In the genomic region with DNA sequence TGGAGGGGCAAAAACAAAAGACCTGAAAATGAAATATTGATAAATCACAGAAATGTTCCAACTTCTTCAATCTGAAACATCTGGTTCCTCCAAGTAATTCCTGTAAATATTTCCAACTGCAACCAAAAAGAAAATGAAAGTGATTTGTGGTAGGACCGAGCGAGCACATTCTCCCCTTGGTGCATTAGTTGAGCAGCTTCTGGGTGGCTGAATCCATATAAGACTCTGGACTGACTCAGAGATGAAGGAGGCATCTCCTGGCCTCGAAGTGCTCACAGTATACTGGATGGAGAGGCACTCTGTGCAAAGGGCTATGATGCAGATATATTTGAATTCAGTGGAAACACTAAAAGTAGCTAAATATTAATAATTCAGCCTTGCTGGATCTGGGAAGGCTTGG, we compare ENCODE assay signal across 2 cellular contexts.
TF ChIP-seq lines count a peak whose summit lies in the region.

No MANE protein-coding gene starts in this region.

TF ChIP-seq in HepG2, 621 proteins besides CTCF, POLR2A, EP300 and RAD21:
- no peak for TF ChIP-seq TEAD3 (CRISPR knock-in tag; optimal IDR thresholded peaks at IDR 0.05; ENCODE audit: borderline replicate concordance)
- TF ChIP-seq ZBTB3 (CRISPR knock-in tag; IDR thresholded peaks at IDR 0.05; ENCODE audit: borderline replicate concordance, low read depth) = no peak
- no peak for TF ChIP-seq MAFG (CRISPR knock-in tag; IDR thresholded peaks at IDR 0.05)
- TF ChIP-seq ZMYM4 (CRISPR knock-in tag; IDR thresholded peaks at IDR 0.05) = no peak

TF ChIP-seq in SK-N-SH, 30 proteins besides CTCF, POLR2A, EP300 and RAD21 (continued from another document):
- TF ChIP-seq RCOR1 (IDR thresholded peaks at IDR 0.05; ENCODE audit: low read length) = no peak
- TF ChIP-seq YY1 (IDR thresholded peaks at IDR 0.05; ENCODE audit: low read depth) = no peak
- no peak for TF ChIP-seq TAF1 (IDR thresholded peaks at IDR 0.05; ENCODE audit: borderline replicate concordance, low read depth, low read length)
- no peak for TF ChIP-seq MXI1 (IDR thresholded peaks at IDR 0.05; ENCODE audit: low read depth, low read length)
- no peak for TF ChIP-seq MEF2A (IDR thresholded peaks at IDR 0.05; ENCODE audit: borderline replicate concordance, low read depth)
- TF ChIP-seq FOXM1 (IDR thresholded peaks at IDR 0.05; ENCODE audit: low read depth) = no peak
- TF ChIP-seq FOSL2 (IDR thresholded peaks at IDR 0.05; ENCODE audit: borderline replicate concordance, low read depth) = no peak
- no peak for TF ChIP-seq CHD2 (IDR thresholded peaks at IDR 0.05; ENCODE audit: low read length, partially characterized antibody)
- TF ChIP-seq POLR2AphosphoS5 (IDR thresholded peaks at IDR 0.05; ENCODE audit: low read depth, low read length) = no peak
- no peak for TF ChIP-seq NRF1 (IDR thresholded peaks at IDR 0.05; ENCODE audit: low read depth, low read length)
- TF ChIP-seq SMC3 (IDR thresholded peaks at IDR 0.05; ENCODE audit: low read depth, low read length) = no peak
- no peak for TF ChIP-seq ELF1 (IDR thresholded peaks at IDR 0.05)
- TF ChIP-seq TCF12 (IDR thresholded peaks at IDR 0.05) = no peak
- TF ChIP-seq RFX5 (IDR thresholded peaks at IDR 0.05; ENCODE audit: low read length) = no peak
- TF ChIP-seq NFIC (IDR thresholded peaks at IDR 0.05; ENCODE audit: borderline replicate concordance) = no peak
- no peak for TF ChIP-seq GATA2 (CRISPR knock-in tag; IDR thresholded peaks at IDR 0.05)
- TF ChIP-seq EZH2phosphoT487 (IDR thresholded peaks at IDR 0.05; ENCODE audit: borderline replicate concordance, low read depth) = no peak
- TF ChIP-seq TEAD4 (IDR thresholded peaks at IDR 0.05; ENCODE audit: borderline replicate concordance, insufficient read depth) = no peak
- TF ChIP-seq, protein P1, sequence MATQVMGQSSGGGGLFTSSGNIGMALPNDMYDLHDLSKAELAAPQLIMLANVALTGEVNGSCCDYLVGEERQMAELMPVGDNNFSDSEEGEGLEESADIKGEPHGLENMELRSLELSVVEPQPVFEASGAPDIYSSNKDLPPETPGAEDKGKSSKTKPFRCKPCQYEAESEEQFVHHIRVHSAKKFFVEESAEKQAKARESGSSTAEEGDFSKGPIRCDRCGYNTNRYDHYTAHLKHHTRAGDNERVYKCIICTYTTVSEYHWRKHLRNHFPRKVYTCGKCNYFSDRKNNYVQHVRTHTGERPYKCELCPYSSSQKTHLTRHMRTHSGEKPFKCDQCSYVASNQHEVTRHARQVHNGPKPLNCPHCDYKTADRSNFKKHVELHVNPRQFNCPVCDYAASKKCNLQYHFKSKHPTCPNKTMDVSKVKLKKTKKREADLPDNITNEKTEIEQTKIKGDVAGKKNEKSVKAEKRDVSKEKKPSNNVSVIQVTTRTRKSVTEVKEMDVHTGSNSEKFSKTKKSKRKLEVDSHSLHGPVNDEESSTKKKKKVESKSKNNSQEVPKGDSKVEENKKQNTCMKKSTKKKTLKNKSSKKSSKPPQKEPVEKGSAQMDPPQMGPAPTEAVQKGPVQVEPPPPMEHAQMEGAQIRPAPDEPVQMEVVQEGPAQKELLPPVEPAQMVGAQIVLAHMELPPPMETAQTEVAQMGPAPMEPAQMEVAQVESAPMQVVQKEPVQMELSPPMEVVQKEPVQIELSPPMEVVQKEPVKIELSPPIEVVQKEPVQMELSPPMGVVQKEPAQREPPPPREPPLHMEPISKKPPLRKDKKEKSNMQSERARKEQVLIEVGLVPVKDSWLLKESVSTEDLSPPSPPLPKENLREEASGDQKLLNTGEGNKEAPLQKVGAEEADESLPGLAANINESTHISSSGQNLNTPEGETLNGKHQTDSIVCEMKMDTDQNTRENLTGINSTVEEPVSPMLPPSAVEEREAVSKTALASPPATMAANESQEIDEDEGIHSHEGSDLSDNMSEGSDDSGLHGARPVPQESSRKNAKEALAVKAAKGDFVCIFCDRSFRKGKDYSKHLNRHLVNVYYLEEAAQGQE (IDR thresholded peaks at IDR 0.05; ENCODE audit: low read depth, low read length) = no peak
TF ChIP-seq in SK-N-SH: peak in this region for 0.
